ENCODE assay signal across 8 cellular contexts in genomic region chr19:52095172-52096014, GRCh38. TPM values are rescaled to one million over a fixed set of nuclear protein-coding genes. Genes with fewer than 3 reads are reported as not detected.
DNase-seq lines count a peak whose midpoint lies in the region; ATAC-seq, FAIRE-seq and TF ChIP-seq lines count a peak whose summit lies in the region.

TSS of gene ZNF841 (minus strand) at chr19:52095765. CDS start at chr19:52084801, 10,964 bp downstream.

- H3K4me1 Mint-ChIP-seq in T-helper 17 cell = peaks cover 11% of the 10 kb centered on the region

- peak within 1 kb of the TSS; percentile 91 for H3K27ac Mint-ChIP-seq in T-helper 17 cell

- peak; percentile 52 for FAIRE-seq in H54 (lab: Jason Lieb, UNC)

- TF ChIP-seq EP300 in tibial nerve (IDR thresholded peaks at IDR 0.05) = peak in 1 of 2 donors; percentile 69

- H3K36me3 Mint-ChIP-seq in T-helper 17 cell (ENCODE audit: low read depth) = peaks cover 7% of the 10 kb centered on the region

- ATAC-seq in T-helper 17 cell (peak; percentile 98), left cardiac atrium (peak; percentile 100)

- peaks cover 0 to 36% (median 9%) of the 10 kb centered on the region in 4 donors for H3K4me1 ChIP-seq in tibial nerve

- TF ChIP-seq CTCF in tibial nerve (IDR thresholded peaks at IDR 0.05) = peak in 1 of 5 experiments; percentile 5

- H3K36me3 ChIP-seq in tibial nerve = peaks cover 0 to 35% (median 0%) of the 10 kb centered on the region in 3 donors

- intact Hi-C loops in left cardiac atrium (cut with DNase I) = no loop called here
- intact Hi-C loops in posterior cingulate gyrus (cut with DNase I) = loop anchor here (5.0 kb wide), 1 partner anchor 47 kb away; no protein-coding TSS in a partner anchor

- peak; percentile 75 for TF ChIP-seq POLR2A in H54 (IDR thresholded peaks at IDR 0.05; ENCODE audit: low read depth, low read length)
- peak in 1 of 2 donors; percentile 53 for TF ChIP-seq POLR2A in tibial nerve (IDR thresholded peaks at IDR 0.05)

- H3K27me3 ChIP-seq in tibial nerve = no peaks in the 10 kb centered on the region

- H3K27ac ChIP-seq in tibial nerve = peak within 1 kb of the TSS; percentile 39 to 83 (median 75)

- H3K9me3 ChIP-seq in T-helper 17 cell (ENCODE audit: control insufficient read depth, low read length, poor library complexity, severe bottlenecking) (peaks cover 10% of the 10 kb centered on the region), tibial nerve (peaks cover 0 to 57% (median 3%) of the 10 kb centered on the region in 4 donors)

- H3K4me3 ChIP-seq in tibial nerve = peak within 1 kb of the TSS; percentile 64 to 83 (median 77)

- H3K4me3 Mint-ChIP-seq in T-helper 17 cell = peak within 1 kb of the TSS; percentile 92

- 1% methylated on average over 55 to 59 of the region's 59 CpGs for WGBS in tibial nerve, 2 donors

- DNase-seq in DMS153 (lab: John Stamatoyannopoulos, UW) = peak; percentile 86
- DNase-seq in H54 (ENCODE audit: insufficient read length, low spot score) = peak; percentile 89
- peak; percentile 89 for DNase-seq in NCI-H1105 treated with DMSO at 0.1 percent for 48 hours (lab: John Stamatoyannopoulos, UW)
- DNase-seq in T-helper 17 cell = peak; percentile 66 to 73 (median 70)
- peak; percentile 88 for DNase-seq in amniotic stem cell (lab: John Stamatoyannopoulos, UW)
- DNase-seq in left cardiac atrium = peak; percentile 96
- DNase-seq in posterior cingulate gyrus = peak; percentile 86 to 99 (median 93)
- peak; percentile 89 to 90 for DNase-seq in tibial nerve (ENCODE audit: low spot score in 2 of 2)

- no peaks in the 10 kb centered on the region for H3K27me3 Mint-ChIP-seq in T-helper 17 cell

RNA-seq across cellular contexts. Expression of gene ZNF841, which starts in this region (rescaled TPM):
- total RNA-seq in T-helper 17 cell (10 to 100 TPM; 24.4 to 26.4 TPM), left cardiac atrium (10 to 100 TPM; 10.4 to 12.1 TPM), tibial nerve (10 to 100 TPM; 12.0 to 34.8 (median 25.7) TPM)

Comparison
In these comparisons a context has a peak if more than half of its experiments do, and no peak if none do; other contexts are left out.
1. Peak in every context shown above with its lines: DNase-seq, ATAC-seq, H3K4me3 ChIP-seq and H3K27ac ChIP-seq.